17 cellular contexts compared by ENCODE assay signal in genomic region chr13:113076681-113077401, GRCh38. TPM values are rescaled to one million over a fixed set of nuclear protein-coding genes. Genes with fewer than 3 reads are reported as not detected.
A peak's percentile ranks its signal among the peaks of the same experiment; 100 is the strongest.
DNase-seq lines count a peak whose midpoint lies in the region; ATAC-seq, FAIRE-seq and TF ChIP-seq lines count a peak whose summit lies in the region.
"Had no signal": no experiment of that assay in that cellular context is flagged by ENCODE, and none has a peak within 500 bp of the region (broad histone marks: within the 10 kb centered on the region; RNA-seq: fewer than 3 reads in every experiment).

No MANE protein-coding gene starts in this region.

- intact Hi-C loops in Right ventricle myocardium superior (cut with DNase I): no loop called here
- intact Hi-C loops in cardiac septum (cut with DNase I): no loop called here
- intact Hi-C loops in K562 (cut with micrococcal nuclease): no loop called here
- intact Hi-C loops in HepG2 (cut with micrococcal nuclease; ENCODE audit: unreplicated experiment): no loop called here
- intact Hi-C loops in upper lobe of right lung (cut with DNase I): no loop called here

- H3K4me2 ChIP-seq in K562 (ENCODE audit: insufficient read depth, low read length) (no peak overlapping the region), HepG2 (ENCODE audit: low read depth, low read length) (no peak overlapping the region)

- no peak for TF ChIP-seq RAD21 in K562 (CRISPR knock-in tag; conservative IDR thresholded peaks at IDR 0.05 in 1 of 2, IDR thresholded peaks at IDR 0.05 in 1 of 2)
- TF ChIP-seq RAD21 in HepG2 (CRISPR knock-in tag; IDR thresholded peaks at IDR 0.05): no peak

- in situ Hi-C loops in K562 (cut with MboI) (no loop called here), HepG2 (cut with HindIII; ENCODE audit: extremely low pct_ligation_motif_present, low pct_unique_long_range_greater_than_20kb) (no loop called here)

- ATAC-seq in Right ventricle myocardium superior (ENCODE audit: poor library complexity): no peak
- ATAC-seq in K562: peak; percentile 34; the same call in 2 of the 3 replicates
- ATAC-seq in HepG2: no peak
- no peak for ATAC-seq in upper lobe of right lung
- no peak for ATAC-seq in left lobe of liver
- ATAC-seq in GM18520 (IDR thresholded peaks at IDR 0.05; ENCODE audit: unreplicated experiment): no peak

- H3K4me1 ChIP-seq in K562 (replicated peaks in 1 of 2; ENCODE audit: control insufficient read depth in 2 of 2, insufficient read depth in 2 of 2, low read length in 2 of 2): peaks cover 0 to 23% of the 10 kb centered on the region in 2 experiments; a peak in 1 of 5 replicates
- H3K4me1 ChIP-seq in HepG2 (ENCODE audit: insufficient read depth, low read length): no peaks in the 10 kb centered on the region
- H3K4me1 ChIP-seq in upper lobe of right lung: no peaks in the 10 kb centered on the region

- WGBS in K562 (ENCODE audit: insufficient coverage, low coverage, missing lambda C conversion rate): 10% methylated on average over 13 of the region's 39 CpGs
- WGBS in HepG2 (ENCODE audit: low lambda C conversion rate): 100% methylated on average over 13 of the region's 39 CpGs

- FAIRE-seq in K562 (lab: Jason Lieb, UNC) (no peak), HepG2 (lab: Jason Lieb, UNC) (no peak)
- FAIRE-seq: RCC 7860 had no signal

- BruUV-seq in K562 (replicated peaks; lab: Mats Ljungman, UMichigan): no TSS peak
- BruUV-seq in HepG2 (replicated peaks; lab: Mats Ljungman, UMichigan): no TSS peak

- H3K79me2 ChIP-seq in K562 (ENCODE audit: control insufficient read depth, insufficient read depth, low read length) (no peaks in the 10 kb centered on the region), HepG2 (ENCODE audit: insufficient read depth, low read length) (no peaks in the 10 kb centered on the region)

- DNase-seq in Right ventricle myocardium superior: peak; percentile 29
- no peak for DNase-seq in cardiac septum (ENCODE audit: low spot score)
- no peak for DNase-seq in K562 (ENCODE audit: extremely low read depth in 1 of 4, low spot score in 3 of 4)
- no peak for DNase-seq in HepG2 (ENCODE audit: low spot score)
- peak; percentile 56 for DNase-seq in upper lobe of right lung
- DNase-seq in left lobe of liver (ENCODE audit: low spot score): no peak
- DNase-seq in GM20000 (ENCODE audit: low spot score): no peak
- DNase-seq: 8988T; DMS79 treated with DMSO at 0.1 percent for 48 hours; KBM-7; NCI-H1105; NCI-H2081; NK-92 treated with Interleukin-12 subunit alpha and Interleukin-12 subunit beta, amount 100 ng/mL, for 24 hours; SHP77 treated with DMSO at 0.1 percent for 48 hours had no signal

- no peaks in the 10 kb centered on the region for H3K36me3 ChIP-seq in K562 (ENCODE audit: control insufficient read depth, insufficient read depth, low read length)
- peaks cover 15 to 51% of the 10 kb centered on the region in 2 experiments; a peak in 4 of 5 replicates for H3K36me3 ChIP-seq in HepG2 (replicated peaks in 1 of 2; ENCODE audit: control insufficient read depth in 1 of 2, insufficient read depth in 2 of 2, low read length in 2 of 2)
- no peaks in the 10 kb centered on the region for H3K36me3 ChIP-seq in upper lobe of right lung

- H4K20me1 ChIP-seq in K562 (replicated peaks; ENCODE audit: control insufficient read depth, insufficient read depth, low read length) (0 out of 2 replicates have a peak, but pooled peaks cover 4% of the 10 kb centered on the region), HepG2 (ENCODE audit: insufficient read depth, low read length) (no peaks in the 10 kb centered on the region)

- no peak overlapping the region for H3K27ac ChIP-seq in K562 (ENCODE audit: extremely low read depth, low read depth, low read length)
- H3K27ac ChIP-seq in HepG2 (ENCODE audit: extremely low read length, insufficient read depth, low read length): no peak overlapping the region
- H3K27ac ChIP-seq in upper lobe of right lung: no peak overlapping the region

- no peak overlapping the region for H3K9ac ChIP-seq in K562 (ENCODE audit: insufficient read depth in 1 of 2, low read depth in 2 of 2, low read length in 2 of 2)
- no peak overlapping the region for H3K9ac ChIP-seq in HepG2 (ENCODE audit: insufficient read depth, low read depth, low read length)

- CTCF ChIA-PET in K562 (lab: Yijun Ruan, JAX; ENCODE audit: low intra/inter-chr PET ratio): no interaction called here
- CTCF ChIA-PET in HepG2 (lab: Yijun Ruan, JAX; ENCODE audit: low intra/inter-chr PET ratio, low total read pairs): no interaction called here

- H2AFZ ChIP-seq in K562 (ENCODE audit: low read depth, low read length): no peak overlapping the region
- no peak overlapping the region for H2AFZ ChIP-seq in HepG2 (ENCODE audit: low read length)

- H3K4me3 ChIP-seq in K562: no peak overlapping the region
- no peak overlapping the region for H3K4me3 ChIP-seq in HepG2 (replicated peaks in 1 of 3; ENCODE audit: insufficient read depth in 1 of 3, low read depth in 2 of 3, low read length in 3 of 3)
- no peak overlapping the region for H3K4me3 ChIP-seq in upper lobe of right lung

- H3K9me1 ChIP-seq in K562 (ENCODE audit: control insufficient read depth, insufficient read depth, low read length): no peaks in the 10 kb centered on the region

- H3K27me3 ChIP-seq in K562 (ENCODE audit: control insufficient read depth in 2 of 2, insufficient read depth in 2 of 2, low read length in 2 of 2): peaks cover 0 to 73% of the 10 kb centered on the region in 2 experiments; a peak in 4 of 5 replicates
- H3K27me3 ChIP-seq in HepG2 (ENCODE audit: control insufficient read depth in 1 of 2, insufficient read depth in 2 of 2, low read length in 2 of 2): no peaks in the 10 kb centered on the region
- no peaks in the 10 kb centered on the region for H3K27me3 ChIP-seq in upper lobe of right lung

- TF ChIP-seq CTCF in K562 (IDR thresholded peaks at IDR 0.05 in 2 of 3, conservative IDR thresholded peaks at IDR 0.05 in 1 of 3; ENCODE audit: insufficient read depth in 2 of 3, low read depth in 1 of 3, low read length in 3 of 3) (no peak), HepG2 (CRISPR knock-in tag; IDR thresholded peaks at IDR 0.05) (no peak), upper lobe of right lung (IDR thresholded peaks at IDR 0.05) (no peak), GM20000 (IDR thresholded peaks at IDR 0.05; ENCODE audit: extremely low read depth, missing control alignments) (no peak)

- POLR2A ChIA-PET in K562 (lab: Yijun Ruan, JAX) (interaction anchor here (0.6 to 1.5 kb wide), 3 partner anchors 10 to 33 kb away, joined by 3 to 4 read pairs (median 3); no protein-coding TSS in a partner anchor), HepG2 (lab: Yijun Ruan, JAX) (no interaction called here)

- H3K9me3 ChIP-seq in K562 (replicated peaks; ENCODE audit: control insufficient read depth, insufficient read depth, low read depth, low read length) (no peaks in the 10 kb centered on the region), HepG2 (ENCODE audit: low read length) (no peaks in the 10 kb centered on the region), upper lobe of right lung (no peaks in the 10 kb centered on the region)

- TF ChIP-seq POLR2A in K562 (conservative IDR thresholded peaks at IDR 0.05): no peak
- no peak for TF ChIP-seq POLR2A in HepG2 (IDR thresholded peaks at IDR 0.05; ENCODE audit: insufficient read depth in 1 of 2, low read depth in 2 of 2, low read length in 2 of 2)

- TF ChIP-seq EP300 in K562 (IDR thresholded peaks at IDR 0.05; ENCODE audit: low read length) (no peak), HepG2 (IDR thresholded peaks at IDR 0.05; ENCODE audit: low read depth in 2 of 2, low read length in 2 of 2) (no peak), HepG2 (CRISPR knock-in tag; IDR thresholded peaks at IDR 0.05; ENCODE audit: borderline replicate concordance) (no peak)

RNA-seq across cellular contexts. Expression of gene F7, which starts 28.8 kb away (rescaled TPM):
- 0.08 TPM for total RNA-seq in Right ventricle myocardium superior
- total RNA-seq in cardiac septum: 0.46 TPM
- not detected in 2 replicates for total RNA-seq in K562 (2011; cell fraction: chromatin; rRNA removed; ENCODE audit: low replicate concordance)
- not detected in 2 replicates for total RNA-seq in K562 (2011; cell fraction: nucleolus; rRNA removed)
- not detected in 2 replicates for total RNA-seq in K562 (2011; cell fraction: nucleoplasm; rRNA removed)
- not detected in 2 replicates for total RNA-seq in K562 (2014; rRNA removed)
- total RNA-seq in K562 (2014; rRNA removed; fragmentation: Illumina TruSeq; extraction: Trizol): not detected in 2 replicates
- total RNA-seq in K562 (2015; rRNA removed; fragmentation: Illumina TruSeq; extraction: Trizol): not detected in 2 replicates
- not detected in 2 replicates for total RNA-seq in K562 (2021)
- polyA plus RNA-seq in K562 (2011; rRNA removed): not detected in 2 replicates
- not detected in 2 replicates for polyA plus RNA-seq in K562 (2011; cell fraction: cytosol; rRNA removed)
- polyA plus RNA-seq in K562 (2011; cell fraction: nucleus; rRNA removed): not detected in 2 replicates
- polyA plus RNA-seq in K562 (2012): not detected in 2 replicates
- not detected in 2 replicates for polyA plus RNA-seq in K562 (2014; fragmentation: Illumina TruSeq; extraction: Trizol)
- not detected for polyA plus RNA-seq in K562 (2014; fragmentation: Nextera tagmentation; extraction: Ambion mirVana)
- 0.13 TPM in 1 of 2 replicates, not detected in the other for polyA plus RNA-seq in K562 (2014; rRNA removed)
- polyA minus RNA-seq in K562 (2011; rRNA and poly(A)+ RNA removed): not detected in 2 replicates
- not detected in 2 replicates for polyA minus RNA-seq in K562 (2011; cell fraction: cytosol; rRNA and poly(A)+ RNA removed)
- not detected in 2 replicates for polyA minus RNA-seq in K562 (2011; cell fraction: nucleus; rRNA and poly(A)+ RNA removed)
- total RNA-seq in HepG2 (2016; rRNA removed; fragmentation: Illumina TruSeq; extraction: Trizol): 7.2 and 12.6 TPM in 2 replicates
- 0.61 and 0.71 TPM in 2 replicates for total RNA-seq in HepG2 (2016; cell fraction: cytosol; rRNA removed; fragmentation: Illumina TruSeq; extraction: Trizol; ENCODE audit: low read depth)
- total RNA-seq in HepG2 (2016; cell fraction: insoluble cytoplasmic fraction; rRNA removed; fragmentation: Illumina TruSeq; extraction: Trizol): 6.7 and 12.9 TPM in 2 replicates
- 1.9 and 2.2 TPM in 2 replicates for total RNA-seq in HepG2 (2016; cell fraction: membrane; rRNA removed; fragmentation: Illumina TruSeq; extraction: Trizol)
- total RNA-seq in HepG2 (2016; cell fraction: nucleus; rRNA removed; fragmentation: Illumina TruSeq; extraction: Trizol): 10.3 and 10.6 TPM in 2 replicates
- polyA plus RNA-seq in HepG2 (2011; rRNA removed): 26.5 and 39.9 TPM in 2 replicates
- polyA plus RNA-seq in HepG2 (2011; cell fraction: cytosol; rRNA removed): 21.7 and 26.2 TPM in 2 replicates
- 105 and 121 TPM in 2 replicates for polyA plus RNA-seq in HepG2 (2011; cell fraction: nucleus; rRNA removed)
- polyA plus RNA-seq in HepG2 (2012): 45.9 and 52.4 TPM in 2 replicates
- polyA plus RNA-seq in HepG2 (2016; cell fraction: cytosol; fragmentation: Illumina TruSeq; extraction: Trizol; ENCODE audit: low read depth): 0.51 and 0.52 TPM in 2 replicates
- 7.0 and 7.3 TPM in 2 replicates for polyA plus RNA-seq in HepG2 (2016; cell fraction: insoluble cytoplasmic fraction; fragmentation: Illumina TruSeq; extraction: Trizol; ENCODE audit: low read depth)
- 1.1 and 1.6 TPM in 2 replicates for polyA plus RNA-seq in HepG2 (2016; cell fraction: membrane; fragmentation: Illumina TruSeq; extraction: Trizol; ENCODE audit: low read depth)
- 23.6 and 26.7 TPM in 2 replicates for polyA plus RNA-seq in HepG2 (2016; cell fraction: nucleus; fragmentation: Illumina TruSeq; extraction: Trizol; ENCODE audit: insufficient read depth, low read depth)
- 43.0 TPM in 1 of 2 replicates, not detected in the other for polyA minus RNA-seq in HepG2 (2011; rRNA and poly(A)+ RNA removed; ENCODE audit: low replicate concordance)
- polyA minus RNA-seq in HepG2 (2011; cell fraction: cytosol; rRNA and poly(A)+ RNA removed): 8.7 and 12.9 TPM in 2 replicates
- 14.7 and 15.7 TPM in 2 replicates for polyA minus RNA-seq in HepG2 (2011; cell fraction: nucleus; rRNA and poly(A)+ RNA removed)
- 0.61 TPM for total RNA-seq in upper lobe of right lung
- 99.6 TPM for total RNA-seq in left lobe of liver
- total RNA-seq: OCI-LY7 had no signal

RNA-seq across cellular contexts. Expression of gene F10, which starts 45.8 kb away (rescaled TPM):
- total RNA-seq in Right ventricle myocardium superior: 4.5 TPM
- 13.7 TPM for total RNA-seq in cardiac septum
- not detected in 2 replicates for total RNA-seq in K562 (2011; cell fraction: chromatin; rRNA removed; ENCODE audit: low replicate concordance)
- 0.33 TPM in 1 of 2 replicates, not detected in the other for total RNA-seq in K562 (2011; cell fraction: nucleolus; rRNA removed)
- total RNA-seq in K562 (2011; cell fraction: nucleoplasm; rRNA removed): not detected in 2 replicates
- 0.09 TPM in 1 of 2 replicates, not detected in the other for total RNA-seq in K562 (2014; rRNA removed)
- total RNA-seq in K562 (2014; rRNA removed; fragmentation: Illumina TruSeq; extraction: Trizol): not detected in 2 replicates
- not detected in 2 replicates for total RNA-seq in K562 (2015; rRNA removed; fragmentation: Illumina TruSeq; extraction: Trizol)
- 0.20 TPM in 1 of 2 replicates, not detected in the other for total RNA-seq in K562 (2021)
- not detected in 2 replicates for polyA plus RNA-seq in K562 (2011; rRNA removed)
- polyA plus RNA-seq in K562 (2011; cell fraction: cytosol; rRNA removed): 0.03 and 0.07 TPM in 2 replicates
- not detected in 2 replicates for polyA plus RNA-seq in K562 (2011; cell fraction: nucleus; rRNA removed)
- polyA plus RNA-seq in K562 (2012): 0.13 and 0.14 TPM in 2 replicates
- 0.07 TPM in 1 of 2 replicates, not detected in the other for polyA plus RNA-seq in K562 (2014; fragmentation: Illumina TruSeq; extraction: Trizol)
- polyA plus RNA-seq in K562 (2014; fragmentation: Nextera tagmentation; extraction: Ambion mirVana): under 1 TPM in 1 of 2 experiments, not detected in 1; 0.04 TPM
- polyA plus RNA-seq in K562 (2014; rRNA removed): 0.07 TPM in 1 of 2 replicates, not detected in the other
- not detected in 2 replicates for polyA minus RNA-seq in K562 (2011; rRNA and poly(A)+ RNA removed)
- not detected in 2 replicates for polyA minus RNA-seq in K562 (2011; cell fraction: cytosol; rRNA and poly(A)+ RNA removed)
- polyA minus RNA-seq in K562 (2011; cell fraction: nucleus; rRNA and poly(A)+ RNA removed): 0.54 TPM in 1 of 2 replicates, not detected in the other
- 19.9 and 58.4 TPM in 2 replicates for total RNA-seq in HepG2 (2016; rRNA removed; fragmentation: Illumina TruSeq; extraction: Trizol)
- total RNA-seq in HepG2 (2016; cell fraction: cytosol; rRNA removed; fragmentation: Illumina TruSeq; extraction: Trizol; ENCODE audit: low read depth): 11.2 and 12.3 TPM in 2 replicates
- total RNA-seq in HepG2 (2016; cell fraction: insoluble cytoplasmic fraction; rRNA removed; fragmentation: Illumina TruSeq; extraction: Trizol): 18.9 and 61.6 TPM in 2 replicates
- total RNA-seq in HepG2 (2016; cell fraction: membrane; rRNA removed; fragmentation: Illumina TruSeq; extraction: Trizol): 12.7 and 13.1 TPM in 2 replicates
- total RNA-seq in HepG2 (2016; cell fraction: nucleus; rRNA removed; fragmentation: Illumina TruSeq; extraction: Trizol): 43.8 and 53.5 TPM in 2 replicates
- 237 and 317 TPM in 2 replicates for polyA plus RNA-seq in HepG2 (2011; rRNA removed)
- 277 and 280 TPM in 2 replicates for polyA plus RNA-seq in HepG2 (2011; cell fraction: cytosol; rRNA removed)
- 231 and 240 TPM in 2 replicates for polyA plus RNA-seq in HepG2 (2011; cell fraction: nucleus; rRNA removed)
- polyA plus RNA-seq in HepG2 (2012): 150 and 219 TPM in 2 replicates
- polyA plus RNA-seq in HepG2 (2016; cell fraction: cytosol; fragmentation: Illumina TruSeq; extraction: Trizol; ENCODE audit: low read depth): 11.6 and 13.0 TPM in 2 replicates
- polyA plus RNA-seq in HepG2 (2016; cell fraction: insoluble cytoplasmic fraction; fragmentation: Illumina TruSeq; extraction: Trizol; ENCODE audit: low read depth): 18.4 and 19.4 TPM in 2 replicates
- polyA plus RNA-seq in HepG2 (2016; cell fraction: membrane; fragmentation: Illumina TruSeq; extraction: Trizol; ENCODE audit: low read depth): 10.3 and 10.6 TPM in 2 replicates
- 82.4 and 83.6 TPM in 2 replicates for polyA plus RNA-seq in HepG2 (2016; cell fraction: nucleus; fragmentation: Illumina TruSeq; extraction: Trizol; ENCODE audit: insufficient read depth, low read depth)
- polyA minus RNA-seq in HepG2 (2011; rRNA and poly(A)+ RNA removed; ENCODE audit: low replicate concordance): 117 TPM in 1 of 2 replicates, not detected in the other
- 61.5 and 79.5 TPM in 2 replicates for polyA minus RNA-seq in HepG2 (2011; cell fraction: cytosol; rRNA and poly(A)+ RNA removed)
- polyA minus RNA-seq in HepG2 (2011; cell fraction: nucleus; rRNA and poly(A)+ RNA removed): 44.3 and 53.6 TPM in 2 replicates
- total RNA-seq in upper lobe of right lung: 7.9 TPM
- 124 TPM for total RNA-seq in left lobe of liver
- total RNA-seq: OCI-LY7 had no signal

Comparison
In these comparisons a context has a peak if more than half of its experiments do, and no peak if none do; other contexts are left out.
1. DNase-seq: peak in Right ventricle myocardium superior (single experiment) and upper lobe of right lung (single experiment); none in cardiac septum (single experiment), K562 (0 of 4), HepG2 (single experiment), left lobe of liver (single experiment) and GM20000 (single experiment).